ENCODE assay signal across 13 cellular contexts in the genomic region with DNA sequence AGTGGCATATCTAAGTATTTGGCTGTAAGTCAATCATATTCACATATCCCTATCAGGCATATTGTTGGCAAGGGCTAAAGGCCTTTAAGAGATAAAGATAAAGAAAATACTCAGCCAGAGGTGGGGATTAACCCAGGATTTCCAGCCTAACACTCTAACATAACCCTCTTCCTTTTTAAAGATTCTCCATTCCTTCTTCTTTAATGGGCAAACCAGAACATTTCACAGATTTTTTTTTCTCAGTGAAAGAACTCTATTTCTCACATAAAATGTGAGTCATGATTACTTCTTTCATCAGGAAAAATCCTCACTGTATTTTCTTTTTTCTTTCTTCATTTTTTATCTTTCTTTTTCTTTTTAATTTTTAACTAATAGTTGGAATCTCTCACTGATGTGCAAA.
DNase-seq lines count a peak whose midpoint lies in the region; ATAC-seq and TF ChIP-seq lines count a peak whose summit lies in the region.
"Had no signal": no experiment of that assay in that cellular context is flagged by ENCODE, and none has a peak within 500 bp of the region (broad histone marks: within the 10 kb centered on the region; RNA-seq: fewer than 3 reads in every experiment).

No MANE protein-coding gene starts in this region.

- peak overlapping the region; percentile 20 for H3K9ac ChIP-seq in fibroblast of lung (ENCODE audit: insufficient read depth, low read length)
- H3K9ac ChIP-seq: BLaER1 had no signal

- H4K20me1 ChIP-seq in fibroblast of lung (ENCODE audit: control insufficient read depth, extremely low read depth, insufficient read depth, low read length), result no peaks in the 10 kb centered on the region
- H4K20me1 ChIP-seq: BLaER1 had no signal

- H3K27ac ChIP-seq in RWPE2 (ENCODE audit: poor library complexity, severe bottlenecking), result peak overlapping the region; percentile 89
- H3K27ac ChIP-seq in fibroblast of lung (ENCODE audit: insufficient read depth, low read length), result peak overlapping the region; percentile 97
- H3K27ac ChIP-seq in gastrocnemius medialis, result peak overlapping the region; percentile 42 to 77 (median 72)
- H3K27ac ChIP-seq in effector memory CD4-positive, alpha-beta T cell (ENCODE audit: insufficient read depth, low read length, poor library complexity, severe bottlenecking), result no peak overlapping the region
- H3K27ac ChIP-seq: BLaER1 had no signal

- peak overlapping the region; percentile 85 for H3K27ac Mint-ChIP-seq in Caco-2 (ENCODE audit: unreplicated experiment)

- H3K4me2 ChIP-seq in fibroblast of lung (ENCODE audit: extremely low read depth, insufficient read depth, low read length), result no peak overlapping the region
- H3K4me2 ChIP-seq: BLaER1 had no signal

- in situ Hi-C loops in gastrocnemius medialis (cut with MboI; ENCODE audit: low sequenced_read_pairs in 4 of 4), result no loop called here

- peak overlapping the region; percentile 43 for H3K4me3 Mint-ChIP-seq in Caco-2 (ENCODE audit: unreplicated experiment)

- H3K27me3 Mint-ChIP-seq in Caco-2 (ENCODE audit: insufficient read depth, unreplicated experiment), result no peaks in the 10 kb centered on the region

- no peak for TF ChIP-seq POLR2A in gastrocnemius medialis (IDR thresholded peaks at IDR 0.05)

- CTCF ChIA-PET in Caco-2 (lab: Charles Lee), result no interaction called here

- peaks cover 21% of the 10 kb centered on the region for H3K36me3 Mint-ChIP-seq in Caco-2 (ENCODE audit: insufficient read depth, unreplicated experiment)

- no peak for DNase-seq in Caco-2
- DNase-seq in RWPE2 (ENCODE audit: low spot score), result no peak
- peak in 1 of 2 donors; percentile 33 for DNase-seq in fibroblast of lung (ENCODE audit: low read depth in 2 of 2)
- no peak for DNase-seq in gastrocnemius medialis
- DNase-seq in NCI-H2227 treated with DMSO at 0.1 percent for 48 hours (lab: John Stamatoyannopoulos, UW), result no peak
- DNase-seq in effector memory CD4-positive, alpha-beta T cell, result no peak
- no peak for DNase-seq in kidney tubule cell (ENCODE audit: low spot score)
- DNase-seq: activated CD4-positive, CD25-positive, alpha-beta regulatory T cell; effector CD4-positive, alpha-beta T cell; head of caudate nucleus; occipital lobe had no signal

- H3K9me3 ChIP-seq in Caco-2, result no peaks in the 10 kb centered on the region
- H3K9me3 ChIP-seq in RWPE2 (ENCODE audit: severe bottlenecking), result no peaks in the 10 kb centered on the region
- no peaks in the 10 kb centered on the region for H3K9me3 ChIP-seq in fibroblast of lung (ENCODE audit: control insufficient read depth, insufficient read depth, low read depth, low read length)
- no peaks in the 10 kb centered on the region for H3K9me3 ChIP-seq in gastrocnemius medialis
- H3K9me3 ChIP-seq in effector memory CD4-positive, alpha-beta T cell (ENCODE audit: control insufficient read depth, low read length), result no peaks in the 10 kb centered on the region
- H3K9me3 ChIP-seq: BLaER1 had no signal

- no peak overlapping the region for H2AFZ ChIP-seq in fibroblast of lung (ENCODE audit: low read length)

- POLR2A ChIA-PET in Caco-2 (lab: Charles Lee), result no interaction called here

- H3K4me1 ChIP-seq in Caco-2 (peaks cover 51% of the 10 kb centered on the region), RWPE2 (ENCODE audit: insufficient read depth, poor library complexity, severe bottlenecking) (peaks cover 21% of the 10 kb centered on the region), fibroblast of lung (ENCODE audit: control insufficient read depth, extremely low read depth, insufficient read depth, low read length) (peaks cover 16% of the 10 kb centered on the region), gastrocnemius medialis (peaks cover 21 to 25% of the 10 kb centered on the region in 2 donors)
- H3K4me1 ChIP-seq in effector memory CD4-positive, alpha-beta T cell (ENCODE audit: control insufficient read depth, insufficient read depth, low read length, poor library complexity, severe bottlenecking), result no peaks in the 10 kb centered on the region
- H3K4me1 ChIP-seq: BLaER1 had no signal

- H3K36me3 ChIP-seq in Caco-2 (ENCODE audit: control insufficient read depth, insufficient read depth, low read length), result no peaks in the 10 kb centered on the region
- H3K36me3 ChIP-seq in RWPE2 (ENCODE audit: low read depth), result no peaks in the 10 kb centered on the region
- no peaks in the 10 kb centered on the region for H3K36me3 ChIP-seq in fibroblast of lung (ENCODE audit: control insufficient read depth, insufficient read depth, low read length)
- no peaks in the 10 kb centered on the region for H3K36me3 ChIP-seq in gastrocnemius medialis
- H3K36me3 ChIP-seq in effector memory CD4-positive, alpha-beta T cell (ENCODE audit: control insufficient read depth, insufficient read depth, low read length), result no peaks in the 10 kb centered on the region
- H3K36me3 ChIP-seq: BLaER1 had no signal

- H3K9me3 Mint-ChIP-seq in Caco-2 (ENCODE audit: unreplicated experiment), result no peaks in the 10 kb centered on the region

- no peak for TF ChIP-seq CTCF in Caco-2 (IDR thresholded peaks at IDR 0.05; ENCODE audit: insufficient read depth in 1 of 2, low read depth in 1 of 2, low read length in 1 of 2, severe bottlenecking in 1 of 2, unreplicated experiment in 1 of 2)
- TF ChIP-seq CTCF in RWPE2 (IDR thresholded peaks at IDR 0.05; ENCODE audit: poor library complexity, severe bottlenecking), result no peak
- TF ChIP-seq CTCF in fibroblast of lung (conservative IDR thresholded peaks at IDR 0.05 in 1 of 2, IDR thresholded peaks at IDR 0.05 in 1 of 2; ENCODE audit: low read depth in 1 of 2, low read length in 2 of 2), result no peak
- TF ChIP-seq CTCF in gastrocnemius medialis (IDR thresholded peaks at IDR 0.05 in 4 of 5, conservative IDR thresholded peaks at IDR 0.05 in 1 of 5), result no peak

- H3K27me3 ChIP-seq in Caco-2 (replicated peaks; ENCODE audit: control insufficient read depth, insufficient read depth, low read length) (no peaks in the 10 kb centered on the region), RWPE2 (ENCODE audit: insufficient read depth, poor library complexity, severe bottlenecking) (no peaks in the 10 kb centered on the region), fibroblast of lung (ENCODE audit: control insufficient read depth, insufficient read depth, low read length) (no peaks in the 10 kb centered on the region), gastrocnemius medialis (no peaks in the 10 kb centered on the region)
- no peaks in the 10 kb centered on the region for H3K27me3 ChIP-seq in effector memory CD4-positive, alpha-beta T cell (replicated peaks; ENCODE audit: control insufficient read depth, insufficient read depth, low read length, poor library complexity, severe bottlenecking)
- H3K27me3 ChIP-seq: BLaER1 had no signal

- intact Hi-C loops in Caco-2 (cut with micrococcal nuclease; ENCODE audit: unreplicated experiment), result no loop called here
- intact Hi-C loops in gastrocnemius medialis (cut with DNase I; ENCODE audit: low total_unique reads), result no loop called here

- no peaks in the 10 kb centered on the region for H3K79me2 ChIP-seq in fibroblast of lung (ENCODE audit: control insufficient read depth, insufficient read depth, low read length)

- H3K4me3 ChIP-seq in Caco-2 (ENCODE audit: low read depth, low read length), result no peak overlapping the region
- no peak overlapping the region for H3K4me3 ChIP-seq in RWPE2 (ENCODE audit: severe bottlenecking)
- H3K4me3 ChIP-seq in fibroblast of lung (replicated peaks in 1 of 4; ENCODE audit: control extremely low read depth in 1 of 4, insufficient read depth in 1 of 4, low read depth in 3 of 4, low read length in 4 of 4), result no peak overlapping the region
- H3K4me3 ChIP-seq in gastrocnemius medialis, result peak overlapping the region in 1 of 4 donors; percentile 23
- no peak overlapping the region for H3K4me3 ChIP-seq in effector memory CD4-positive, alpha-beta T cell (ENCODE audit: insufficient read depth, low read depth, low read length, poor library complexity, severe bottlenecking)
- H3K4me3 ChIP-seq: BLaER1 had no signal

- ATAC-seq in RWPE2 (ENCODE audit: low read depth) (no peak), gastrocnemius medialis (no peak), GM19467 (IDR thresholded peaks at IDR 0.05; ENCODE audit: unreplicated experiment) (no peak)

- BruUV-seq in Caco-2 (replicated peaks; lab: Mats Ljungman, UMichigan), result TSS peak; percentile 53

- H3K4me1 Mint-ChIP-seq in Caco-2 (ENCODE audit: low read depth, unreplicated experiment), result peaks cover 16% of the 10 kb centered on the region
